Comparison of ENCODE assay signal across 1 cellular context in the genomic region with DNA sequence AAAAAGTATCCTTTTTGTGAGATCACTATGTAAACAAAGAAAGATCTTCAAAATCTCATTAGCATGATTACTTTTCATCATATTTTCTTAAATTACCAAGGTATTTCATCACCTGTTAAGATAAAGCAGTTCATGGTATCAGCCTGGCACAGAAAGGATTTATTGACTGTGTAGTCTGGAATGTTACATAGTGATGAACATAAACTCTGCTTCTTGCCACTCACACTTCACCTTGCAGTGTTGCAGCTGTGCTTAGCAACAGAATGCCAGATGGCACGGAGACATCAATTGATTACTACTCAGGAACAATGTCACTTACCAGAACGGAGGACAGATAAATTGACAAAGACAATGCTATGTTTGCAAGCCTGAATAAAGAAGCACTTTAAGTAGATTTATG.
TF ChIP-seq lines count a peak whose summit lies in the region.

No MANE protein-coding gene starts in this region.

TF ChIP-seq in GM12878, 131 proteins besides CTCF, POLR2A, EP300 and RAD21 (continued from another document):
- TF ChIP-seq, protein P1, sequence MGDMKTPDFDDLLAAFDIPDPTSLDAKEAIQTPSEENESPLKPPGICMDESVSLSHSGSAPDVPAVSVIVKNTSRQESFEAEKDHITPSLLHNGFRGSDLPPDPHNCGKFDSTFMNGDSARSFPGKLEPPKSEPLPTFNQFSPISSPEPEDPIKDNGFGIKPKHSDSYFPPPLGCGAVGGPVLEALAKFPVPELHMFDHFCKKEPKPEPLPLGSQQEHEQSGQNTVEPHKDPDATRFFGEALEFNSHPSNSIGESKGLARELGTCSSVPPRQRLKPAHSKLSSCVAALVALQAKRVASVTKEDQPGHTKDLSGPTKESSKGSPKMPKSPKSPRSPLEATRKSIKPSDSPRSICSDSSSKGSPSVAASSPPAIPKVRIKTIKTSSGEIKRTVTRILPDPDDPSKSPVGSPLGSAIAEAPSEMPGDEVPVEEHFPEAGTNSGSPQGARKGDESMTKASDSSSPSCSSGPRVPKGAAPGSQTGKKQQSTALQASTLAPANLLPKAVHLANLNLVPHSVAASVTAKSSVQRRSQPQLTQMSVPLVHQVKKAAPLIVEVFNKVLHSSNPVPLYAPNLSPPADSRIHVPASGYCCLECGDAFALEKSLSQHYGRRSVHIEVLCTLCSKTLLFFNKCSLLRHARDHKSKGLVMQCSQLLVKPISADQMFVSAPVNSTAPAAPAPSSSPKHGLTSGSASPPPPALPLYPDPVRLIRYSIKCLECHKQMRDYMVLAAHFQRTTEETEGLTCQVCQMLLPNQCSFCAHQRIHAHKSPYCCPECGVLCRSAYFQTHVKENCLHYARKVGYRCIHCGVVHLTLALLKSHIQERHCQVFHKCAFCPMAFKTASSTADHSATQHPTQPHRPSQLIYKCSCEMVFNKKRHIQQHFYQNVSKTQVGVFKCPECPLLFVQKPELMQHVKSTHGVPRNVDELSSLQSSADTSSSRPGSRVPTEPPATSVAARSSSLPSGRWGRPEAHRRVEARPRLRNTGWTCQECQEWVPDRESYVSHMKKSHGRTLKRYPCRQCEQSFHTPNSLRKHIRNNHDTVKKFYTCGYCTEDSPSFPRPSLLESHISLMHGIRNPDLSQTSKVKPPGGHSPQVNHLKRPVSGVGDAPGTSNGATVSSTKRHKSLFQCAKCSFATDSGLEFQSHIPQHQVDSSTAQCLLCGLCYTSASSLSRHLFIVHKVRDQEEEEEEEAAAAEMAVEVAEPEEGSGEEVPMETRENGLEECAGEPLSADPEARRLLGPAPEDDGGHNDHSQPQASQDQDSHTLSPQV (IDR thresholded peaks at IDR 0.05): no peak
- TF ChIP-seq CBFB (IDR thresholded peaks at IDR 0.05; ENCODE audit: low read depth) (no peak), FOXK2 (IDR thresholded peaks at IDR 0.05) (no peak), MEF2B (IDR thresholded peaks at IDR 0.05; ENCODE audit: partially characterized antibody, poor library complexity, severe bottlenecking) (no peak), ZZZ3 (IDR thresholded peaks at IDR 0.05; ENCODE audit: control insufficient read depth, insufficient read length, low read depth) (no peak), SRF (IDR thresholded peaks at IDR 0.05; ENCODE audit: low read depth in 2 of 2, low read length in 2 of 2) (no peak), ZNF24 (IDR thresholded peaks at IDR 0.05) (no peak), PAX5 (IDR thresholded peaks at IDR 0.05; ENCODE audit: borderline replicate concordance, low read depth, low read length) (no peak), EZH2 (IDR thresholded peaks at IDR 0.05; ENCODE audit: borderline replicate concordance, control insufficient read depth, low read depth, low read length) (no peak), STAT3 (IDR thresholded peaks at IDR 0.05; ENCODE audit: low read depth, low read length) (no peak), SIN3A (IDR thresholded peaks at IDR 0.05; ENCODE audit: low read depth, low read length) (no peak), SMARCA5 (IDR thresholded peaks at IDR 0.05) (no peak)
- TF ChIP-seq, protein P2, sequence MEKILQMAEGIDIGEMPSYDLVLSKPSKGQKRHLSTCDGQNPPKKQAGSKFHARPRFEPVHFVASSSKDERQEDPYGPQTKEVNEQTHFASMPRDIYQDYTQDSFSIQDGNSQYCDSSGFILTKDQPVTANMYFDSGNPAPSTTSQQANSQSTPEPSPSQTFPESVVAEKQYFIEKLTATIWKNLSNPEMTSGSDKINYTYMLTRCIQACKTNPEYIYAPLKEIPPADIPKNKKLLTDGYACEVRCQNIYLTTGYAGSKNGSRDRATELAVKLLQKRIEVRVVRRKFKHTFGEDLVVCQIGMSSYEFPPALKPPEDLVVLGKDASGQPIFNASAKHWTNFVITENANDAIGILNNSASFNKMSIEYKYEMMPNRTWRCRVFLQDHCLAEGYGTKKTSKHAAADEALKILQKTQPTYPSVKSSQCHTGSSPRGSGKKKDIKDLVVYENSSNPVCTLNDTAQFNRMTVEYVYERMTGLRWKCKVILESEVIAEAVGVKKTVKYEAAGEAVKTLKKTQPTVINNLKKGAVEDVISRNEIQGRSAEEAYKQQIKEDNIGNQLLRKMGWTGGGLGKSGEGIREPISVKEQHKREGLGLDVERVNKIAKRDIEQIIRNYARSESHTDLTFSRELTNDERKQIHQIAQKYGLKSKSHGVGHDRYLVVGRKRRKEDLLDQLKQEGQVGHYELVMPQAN (conservative IDR thresholded peaks at IDR 0.05): no peak
- TF ChIP-seq, protein P3, sequence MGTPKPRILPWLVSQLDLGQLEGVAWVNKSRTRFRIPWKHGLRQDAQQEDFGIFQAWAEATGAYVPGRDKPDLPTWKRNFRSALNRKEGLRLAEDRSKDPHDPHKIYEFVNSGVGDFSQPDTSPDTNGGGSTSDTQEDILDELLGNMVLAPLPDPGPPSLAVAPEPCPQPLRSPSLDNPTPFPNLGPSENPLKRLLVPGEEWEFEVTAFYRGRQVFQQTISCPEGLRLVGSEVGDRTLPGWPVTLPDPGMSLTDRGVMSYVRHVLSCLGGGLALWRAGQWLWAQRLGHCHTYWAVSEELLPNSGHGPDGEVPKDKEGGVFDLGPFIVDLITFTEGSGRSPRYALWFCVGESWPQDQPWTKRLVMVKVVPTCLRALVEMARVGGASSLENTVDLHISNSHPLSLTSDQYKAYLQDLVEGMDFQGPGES (IDR thresholded peaks at IDR 0.05): no peak
